1 cellular context compared by ENCODE assay signal in genomic region chr13:72781461-72782439, GRCh38.
A peak's percentile ranks its signal among the peaks of the same experiment; 100 is the strongest.
TF ChIP-seq lines count a peak whose summit lies in the region.

DIS3 (minus strand) TSS chr13:72781900; CDS start chr13:72781832, 68 bp downstream.
PIBF1 (plus strand) TSS chr13:72782133; CDS start chr13:72783470, 1,337 bp downstream.

TF ChIP-seq in K562, 482 proteins besides CTCF, POLR2A, EP300 and RAD21 (continued from another document and continues in another):
- no peak for TF ChIP-seq RERE (CRISPR knock-in tag; IDR thresholded peaks at IDR 0.05; ENCODE audit: borderline replicate concordance)
- TF ChIP-seq MLX (CRISPR knock-in tag; conservative IDR thresholded peaks at IDR 0.05), result no peak
- TF ChIP-seq ZNF165 (CRISPR knock-in tag; IDR thresholded peaks at IDR 0.05; ENCODE audit: borderline replicate concordance), result no peak
- TF ChIP-seq ATF6 (CRISPR knock-in tag; IDR thresholded peaks at IDR 0.05), result no peak
- no peak for TF ChIP-seq ZNF398 (CRISPR knock-in tag; IDR thresholded peaks at IDR 0.05)
- TF ChIP-seq TBL1XR1 (IDR thresholded peaks at IDR 0.05; ENCODE audit: low read length in 2 of 2), result no peak
- no peak for TF ChIP-seq SREBF1 (IDR thresholded peaks at IDR 0.05; ENCODE audit: borderline replicate concordance, low read depth, low read length)
- no peak for TF ChIP-seq MCM7 (IDR thresholded peaks at IDR 0.05)
- no peak for TF ChIP-seq RUNX1 (IDR thresholded peaks at IDR 0.05; ENCODE audit: low read depth)
- TF ChIP-seq YBX1 (IDR thresholded peaks at IDR 0.05), result no peak
- no peak for TF ChIP-seq ZNF445 (CRISPR knock-in tag; IDR thresholded peaks at IDR 0.05; ENCODE audit: low read depth)
- TF ChIP-seq SIX5 (IDR thresholded peaks at IDR 0.05; ENCODE audit: borderline replicate concordance in 1 of 2, insufficient read depth in 1 of 2, low read depth in 1 of 2, low read length in 2 of 2), result no peak
- no peak for TF ChIP-seq PBX2 (CRISPR knock-in tag; IDR thresholded peaks at IDR 0.05; ENCODE audit: low read depth)
- no peak for TF ChIP-seq PBX2 (tag; conservative IDR thresholded peaks at IDR 0.05; ENCODE audit: low read depth)
- TF ChIP-seq ZNF518B (CRISPR knock-in tag; IDR thresholded peaks at IDR 0.05), result no peak
- peak; percentile 67 for TF ChIP-seq BCOR (IDR thresholded peaks at IDR 0.05)
- no peak for TF ChIP-seq HBP1 (CRISPR knock-in tag; IDR thresholded peaks at IDR 0.05)
- TF ChIP-seq ZC3H4 (CRISPR knock-in tag; IDR thresholded peaks at IDR 0.05; ENCODE audit: borderline replicate concordance), result no peak
- TF ChIP-seq RBM39 (optimal IDR thresholded peaks at IDR 0.05; ENCODE audit: low read depth, low read length), result no peak
- no peak for TF ChIP-seq DEAF1 (CRISPR knock-in tag; IDR thresholded peaks at IDR 0.05)
- TF ChIP-seq ZNF263 (CRISPR knock-in tag; IDR thresholded peaks at IDR 0.05; ENCODE audit: borderline replicate concordance), result no peak
- TF ChIP-seq BCLAF1 (IDR thresholded peaks at IDR 0.05; ENCODE audit: borderline replicate concordance in 1 of 2, control insufficient read depth in 1 of 2, low read depth in 2 of 2, low read length in 1 of 2), result 0 out of 4 replicates have a peak, but pooled peaks of 1 of the 2 experiments have one; percentile 58
- TF ChIP-seq ETS1 (conservative IDR thresholded peaks at IDR 0.05; ENCODE audit: control insufficient read depth, low read depth, low read length), result 0 out of 2 replicates have a peak, but pooled peaks have one; percentile 33
- peak; percentile 86 to 90; a peak in 3 of 4 replicates for TF ChIP-seq FOXK2 (conservative IDR thresholded peaks at IDR 0.05 in 1 of 2, IDR thresholded peaks at IDR 0.05 in 1 of 2; ENCODE audit: low read depth in 2 of 2)
